In the genomic region with DNA sequence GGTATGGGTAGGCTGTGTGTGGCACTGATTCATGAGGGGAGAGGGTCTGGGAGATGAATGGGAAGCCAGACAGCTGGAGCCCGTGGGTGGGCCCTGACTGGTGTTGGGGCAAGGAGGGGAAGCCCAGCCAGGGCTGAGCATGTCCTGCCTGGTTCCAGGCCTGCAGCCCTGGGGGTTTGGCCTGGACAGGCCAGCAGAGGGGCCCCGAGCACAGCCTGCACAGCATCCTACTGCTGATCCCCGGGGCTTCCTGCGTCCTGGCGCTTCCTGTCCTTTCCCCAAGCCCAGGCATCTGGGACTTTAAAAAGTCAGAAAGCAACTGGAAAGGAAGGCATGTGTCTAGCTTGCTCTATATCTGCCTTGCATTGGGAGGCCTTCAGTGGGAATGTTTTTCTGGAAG, we compare ENCODE assay signal across 20 cellular contexts. TPM values are rescaled to one million over a fixed set of nuclear protein-coding genes. Genes with fewer than 3 reads are reported as not detected.
DNase-seq lines count a peak whose midpoint lies in the region; ATAC-seq, FAIRE-seq and TF ChIP-seq lines count a peak whose summit lies in the region.
"Had no signal": no experiment of that assay in that cellular context is flagged by ENCODE, and none has a peak within 500 bp of the region (broad histone marks: within the 10 kb centered on the region; RNA-seq: fewer than 3 reads in every experiment).

No MANE protein-coding gene starts in this region.

- H3K27ac Mint-ChIP-seq in astrocyte (ENCODE audit: unreplicated experiment), result peak overlapping the region; percentile 8

- H2AFZ ChIP-seq in SK-N-SH (ENCODE audit: low read depth) (no peak overlapping the region), astrocyte (ENCODE audit: low read depth, low read length) (no peak overlapping the region), osteoblast (ENCODE audit: low read length) (no peak overlapping the region)

- no peak overlapping the region for H3K27ac ChIP-seq in SK-N-SH (ENCODE audit: low read depth in 2 of 2, low read length in 1 of 2)
- no peak overlapping the region for H3K27ac ChIP-seq in astrocyte (ENCODE audit: low read depth, low read length)
- H3K27ac ChIP-seq in osteoblast (ENCODE audit: low read depth, low read length), result no peak overlapping the region
- H3K27ac ChIP-seq: 22Rv1, KMS-11 had no signal

- no peak overlapping the region for H3K4me3 ChIP-seq in SK-N-SH (ENCODE audit: low read depth in 2 of 2, low read length in 1 of 2)
- no peak overlapping the region for H3K4me3 ChIP-seq in astrocyte (ENCODE audit: insufficient read depth, low read depth, low read length)
- H3K4me3 ChIP-seq in fibroblast of villous mesenchyme (ENCODE audit: low read depth, low read length), result no peak overlapping the region
- no peak overlapping the region for H3K4me3 ChIP-seq in osteoblast (ENCODE audit: insufficient read depth, low read length)

- H3K9me3 ChIP-seq in SK-N-SH, result no peaks in the 10 kb centered on the region
- H3K9me3 ChIP-seq in astrocyte (ENCODE audit: insufficient read depth, low read depth, low read length), result no peaks in the 10 kb centered on the region
- H3K9me3 ChIP-seq in osteoblast (ENCODE audit: low read depth, low read length), result no peaks in the 10 kb centered on the region

- no peaks in the 10 kb centered on the region for H3K27me3 Mint-ChIP-seq in astrocyte (ENCODE audit: low read depth, unreplicated experiment)

- TF ChIP-seq EP300 in SK-N-SH (IDR thresholded peaks at IDR 0.05; ENCODE audit: borderline replicate concordance in 1 of 2, low read depth in 1 of 2, low read length in 1 of 2), result no peak

- no peak overlapping the region for H3K4me2 ChIP-seq in SK-N-SH
- no peak overlapping the region for H3K4me2 ChIP-seq in astrocyte (ENCODE audit: low read length)
- H3K4me2 ChIP-seq in osteoblast (ENCODE audit: insufficient read depth, low read length), result no peak overlapping the region
- H3K4me2 ChIP-seq: KMS-11 had no signal

- no peak for FAIRE-seq in astrocyte (lab: Jason Lieb, UNC)
- FAIRE-seq: H54 had no signal

- H3K4me3 Mint-ChIP-seq in astrocyte (ENCODE audit: unreplicated experiment), result no peak overlapping the region

- no peaks in the 10 kb centered on the region for H3F3A ChIP-seq in SK-N-SH (replicated peaks; ENCODE audit: insufficient read depth)

- POLR2A ChIA-PET in SK-N-SH (lab: Yijun Ruan, JAX), result no interaction called here

- H4K20me1 ChIP-seq in SK-N-SH (ENCODE audit: insufficient read depth) (no peaks in the 10 kb centered on the region), astrocyte (ENCODE audit: insufficient read depth, low read length) (peaks cover 5% of the 10 kb centered on the region), osteoblast (ENCODE audit: insufficient read depth, low read length) (no peaks in the 10 kb centered on the region)

- 81% methylated on average over 4 of the region's 5 CpGs for WGBS in SK-N-SH (ENCODE audit: low lambda C conversion rate)

- H3K27me3 ChIP-seq in SK-N-SH (ENCODE audit: insufficient read depth) (no peaks in the 10 kb centered on the region), astrocyte (ENCODE audit: insufficient read depth, low read length) (no peaks in the 10 kb centered on the region), osteoblast (ENCODE audit: insufficient read depth, low read length) (no peaks in the 10 kb centered on the region)

- H3K9me3 Mint-ChIP-seq in astrocyte (ENCODE audit: unreplicated experiment), result no peaks in the 10 kb centered on the region

- ATAC-seq in SK-N-SH treated with all-trans-retinoic acid at 6 μM for 48 hours (no peak), HG03097 (IDR thresholded peaks at IDR 0.05; ENCODE audit: low FRiP score, unreplicated experiment) (no peak), HG02763 (IDR thresholded peaks at IDR 0.05; ENCODE audit: unreplicated experiment) (no peak), HG03439 (IDR thresholded peaks at IDR 0.05; ENCODE audit: unreplicated experiment) (no peak)
- ATAC-seq: PC-3 had no signal

- H3K9ac ChIP-seq in SK-N-SH (no peak overlapping the region), astrocyte (ENCODE audit: low read length) (no peak overlapping the region)
- H3K9ac ChIP-seq: KMS-11 had no signal

- peaks cover 3% of the 10 kb centered on the region for H3K4me1 Mint-ChIP-seq in astrocyte (ENCODE audit: low read depth, unreplicated experiment)

- peaks cover 4% of the 10 kb centered on the region; the same call in 1 of the 2 replicates for H3K79me2 ChIP-seq in SK-N-SH (ENCODE audit: insufficient read depth)
- H3K79me2 ChIP-seq in astrocyte (ENCODE audit: insufficient read depth, low read length), result peaks cover 12% of the 10 kb centered on the region
- peaks cover 13% of the 10 kb centered on the region for H3K79me2 ChIP-seq in osteoblast (ENCODE audit: insufficient read depth, low read length)

- peak; percentile 65 for DNase-seq in SK-N-SH
- DNase-seq in astrocyte (ENCODE audit: low read depth), result no peak
- DNase-seq in fibroblast of villous mesenchyme (ENCODE audit: low read depth), result peak; percentile 40
- DNase-seq in osteoblast (ENCODE audit: insufficient read length, low spot score, missing footprints), result peak; percentile 64
- DNase-seq: C1 segment of cervical spinal cord, DMS153, EL, NCI-H1092, NCI-H1694 treated with DMSO at 0.1 percent for 48 hours, NCI-H446, NCI-H748 treated with DMSO at 0.1 percent for 48 hours, PC-3 had no signal

- TF ChIP-seq CTCF in SK-N-SH (IDR thresholded peaks at IDR 0.05) (no peak), astrocyte (IDR thresholded peaks at IDR 0.05; ENCODE audit: insufficient read depth, low read depth, low read length) (no peak), fibroblast of villous mesenchyme (IDR thresholded peaks at IDR 0.05; ENCODE audit: insufficient read depth, low read depth, low read length) (peak; percentile 35), osteoblast (IDR thresholded peaks at IDR 0.05; ENCODE audit: extremely low read depth, low read depth, low read length) (peak; percentile 16)

- H3K9me2 ChIP-seq in SK-N-SH, result no peaks in the 10 kb centered on the region

- H3K4me1 ChIP-seq in SK-N-SH (ENCODE audit: control insufficient read depth in 1 of 2, insufficient read depth in 2 of 2, low read depth in 1 of 2, low read length in 1 of 2), result no peaks in the 10 kb centered on the region; a peak in 1 of 4 replicates
- H3K4me1 ChIP-seq in astrocyte (ENCODE audit: insufficient read depth, low read length), result no peaks in the 10 kb centered on the region
- H3K4me1 ChIP-seq in osteoblast (ENCODE audit: insufficient read depth, low read length), result peaks cover 6% of the 10 kb centered on the region

- H3K36me3 ChIP-seq in SK-N-SH (replicated peaks in 1 of 2; ENCODE audit: control insufficient read depth in 1 of 2, insufficient read depth in 2 of 2, low read length in 1 of 2) (peaks cover 0 to 3% of the 10 kb centered on the region in 2 experiments), astrocyte (ENCODE audit: insufficient read depth, low read length) (no peaks in the 10 kb centered on the region), osteoblast (ENCODE audit: insufficient read depth, low read length) (no peaks in the 10 kb centered on the region)

- TF ChIP-seq RAD21 in SK-N-SH (IDR thresholded peaks at IDR 0.05; ENCODE audit: low read length), result peak; percentile 28

- CTCF ChIA-PET in SK-N-SH (lab: Yijun Ruan, JAX), result no interaction called here

- H3K36me3 Mint-ChIP-seq in astrocyte (ENCODE audit: low read depth, unreplicated experiment), result peaks cover 6% of the 10 kb centered on the region

TF ChIP-seq in SK-N-SH, 30 proteins besides CTCF, POLR2A, EP300 and RAD21 (continues in another document):
- TF ChIP-seq GABPA (IDR thresholded peaks at IDR 0.05; ENCODE audit: low read depth) (no peak), TCF12 (IDR thresholded peaks at IDR 0.05) (no peak), FOSL2 (IDR thresholded peaks at IDR 0.05; ENCODE audit: borderline replicate concordance, low read depth) (no peak), NFIC (IDR thresholded peaks at IDR 0.05; ENCODE audit: borderline replicate concordance) (no peak)

TF ChIP-seq in SK-N-SH treated with all-trans-retinoic acid at 6 μM for 48 hours, 23 proteins besides CTCF, POLR2A, EP300 and RAD21 (continues in another document):
- TF ChIP-seq ZNF70 (CRISPR knock-in tag; IDR thresholded peaks at IDR 0.05) (no peak), ARNTL (CRISPR knock-in tag; IDR thresholded peaks at IDR 0.05; ENCODE audit: borderline replicate concordance, low read depth) (no peak)

RNA-seq across cellular contexts. Expression of gene MVD, which starts 4.6 kb away (rescaled TPM):
- 14.7 and 15.7 TPM in 2 replicates for polyA plus RNA-seq in SK-N-SH (2012; rRNA removed)
- 4.4 and 8.4 TPM in 2 replicates for polyA plus RNA-seq in SK-N-SH (2012; cell fraction: cytosol; rRNA removed)
- 42.1 and 57.2 TPM in 2 replicates for polyA plus RNA-seq in SK-N-SH (2012; cell fraction: nucleus; rRNA removed)
- total RNA-seq in astrocyte (50.3 and 63.9 TPM in 2 replicates), fibroblast of villous mesenchyme (111 and 124 TPM in 2 replicates), osteoblast (67.3 and 73.1 TPM in 2 replicates)

RNA-seq across cellular contexts. Expression of gene CYBA, which starts 16.6 kb away (rescaled TPM):
- polyA plus RNA-seq in SK-N-SH (2012; rRNA removed), result 116 and 176 TPM in 2 replicates
- polyA plus RNA-seq in SK-N-SH (2012; cell fraction: cytosol; rRNA removed), result 60.0 and 85.5 TPM in 2 replicates
- 142 and 154 TPM in 2 replicates for polyA plus RNA-seq in SK-N-SH (2012; cell fraction: nucleus; rRNA removed)
- total RNA-seq in astrocyte (236 and 284 TPM in 2 replicates), fibroblast of villous mesenchyme (152 and 167 TPM in 2 replicates), osteoblast (144 and 250 TPM in 2 replicates)
- total RNA-seq: PC-3 had no signal

RNA-seq across cellular contexts. Expression of gene SNAI3, which starts 18.8 kb away (rescaled TPM):
- 0.03 and 0.18 TPM in 2 replicates for polyA plus RNA-seq in SK-N-SH (2012; rRNA removed)
- polyA plus RNA-seq in SK-N-SH (2012; cell fraction: cytosol; rRNA removed), result 0.06 and 0.09 TPM in 2 replicates
- polyA plus RNA-seq in SK-N-SH (2012; cell fraction: nucleus; rRNA removed), result 0.24 and 0.32 TPM in 2 replicates
- total RNA-seq in astrocyte, result 0.22 and 0.48 TPM in 2 replicates
- total RNA-seq in fibroblast of villous mesenchyme, result not detected in 2 replicates
- not detected in 2 replicates for total RNA-seq in osteoblast
- total RNA-seq: MCF 10A had no signal

RNA-seq across cellular contexts. Expression of gene IL17C, which starts 29.1 kb away (rescaled TPM):
- 0.07 TPM in 1 of 2 replicates, not detected in the other for polyA plus RNA-seq in SK-N-SH (2012; rRNA removed)
- polyA plus RNA-seq in SK-N-SH (2012; cell fraction: cytosol; rRNA removed), result 0.04 TPM in 1 of 2 replicates, not detected in the other
- polyA plus RNA-seq in SK-N-SH (2012; cell fraction: nucleus; rRNA removed), result 0.56 and 0.87 TPM in 2 replicates
- total RNA-seq in astrocyte, result 0.36 TPM in 1 of 2 replicates, not detected in the other
- total RNA-seq in fibroblast of villous mesenchyme, result not detected in 2 replicates
- total RNA-seq in osteoblast, result under 0.01 and 0.29 TPM in 2 replicates
- total RNA-seq: MCF 10A, PC-3 had no signal

RNA-seq across cellular contexts. Expression of gene RNF166, which starts 38.7 kb away (rescaled TPM):
- polyA plus RNA-seq in SK-N-SH (2012; rRNA removed), result 17.0 and 17.2 TPM in 2 replicates
- 7.5 and 11.2 TPM in 2 replicates for polyA plus RNA-seq in SK-N-SH (2012; cell fraction: cytosol; rRNA removed)
- 29.1 and 45.4 TPM in 2 replicates for polyA plus RNA-seq in SK-N-SH (2012; cell fraction: nucleus; rRNA removed)
- total RNA-seq in astrocyte (15.4 and 15.6 TPM in 2 replicates), fibroblast of villous mesenchyme (13.0 and 19.0 TPM in 2 replicates), osteoblast (14.5 and 18.0 TPM in 2 replicates)

Comparison
In these comparisons a context has a peak if more than half of its experiments do, and no peak if none do; other contexts are left out.
1. CTCF ChIP-seq: peak in fibroblast of villous mesenchyme (single experiment) and osteoblast (single experiment); none in SK-N-SH (single experiment) and astrocyte (single experiment).